11 cellular contexts compared by ENCODE assay signal in the genomic region with DNA sequence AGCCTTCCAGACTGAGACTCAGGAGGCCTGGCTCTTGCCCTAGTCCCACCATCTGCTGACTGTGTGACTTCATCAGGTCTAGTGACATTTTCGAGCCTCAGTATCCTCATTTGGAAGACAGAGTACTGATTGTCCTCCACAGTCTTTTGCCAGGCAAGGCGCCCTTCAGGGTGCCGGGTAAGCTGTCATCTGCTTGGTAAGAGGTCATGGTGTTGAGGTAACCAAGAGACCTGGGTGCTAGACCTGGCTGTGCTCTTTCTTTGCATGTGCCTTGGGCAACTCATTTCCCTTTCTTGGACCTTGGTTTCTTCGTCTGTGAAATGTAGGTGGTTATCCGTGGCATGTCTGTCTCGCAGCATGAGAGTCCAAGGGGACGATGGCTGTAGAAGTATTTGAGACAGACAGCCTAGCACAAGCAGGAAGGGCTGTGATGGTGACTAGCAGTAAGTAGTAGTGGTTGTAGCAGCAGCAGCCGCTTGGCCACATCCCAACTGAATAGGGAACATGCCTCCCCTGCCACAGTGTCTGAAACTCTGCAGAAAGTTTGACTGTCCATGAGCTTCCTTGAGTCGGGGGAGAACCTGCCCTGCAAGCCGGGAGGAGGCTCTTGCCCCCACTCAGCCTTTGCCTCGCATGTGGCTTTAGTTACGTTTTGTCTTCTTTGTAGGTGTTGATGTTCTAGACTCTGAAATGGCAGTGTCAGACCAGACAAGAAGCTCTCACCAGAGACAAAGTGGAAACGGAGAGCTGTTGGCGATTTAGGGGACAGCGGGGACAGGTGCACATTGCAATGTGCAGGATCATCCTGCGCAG. TPM values are rescaled to one million over a fixed set of nuclear protein-coding genes. Genes with fewer than 3 reads are reported as not detected.
DNase-seq lines count a peak whose midpoint lies in the region; ATAC-seq and TF ChIP-seq lines count a peak whose summit lies in the region.
"Had no signal": no experiment of that assay in that cellular context is flagged by ENCODE, and none has a peak within 500 bp of the region (broad histone marks: within the 10 kb centered on the region; RNA-seq: fewer than 3 reads in every experiment).

No MANE protein-coding gene starts in this region.

- no peaks in the 10 kb centered on the region for H3K9me3 ChIP-seq in lower lobe of right lung
- H3K9me3 ChIP-seq in aorta (ENCODE audit: control insufficient read depth, low read length) = no peaks in the 10 kb centered on the region

- H3K36me3 ChIP-seq in lower lobe of right lung = no peaks in the 10 kb centered on the region
- H3K36me3 ChIP-seq in aorta (ENCODE audit: control insufficient read depth in 1 of 2, insufficient read depth in 2 of 2, low read length in 1 of 2) = no peaks in the 10 kb centered on the region

- H3K27ac Mint-ChIP-seq in activated T-cell treated with anti-CD3 and anti-CD28 coated beads, Interleukin-2, amount 50 U/mL, for 72 hours = peak overlapping the region; percentile 82

- H3K4me3 ChIP-seq in lower lobe of right lung (no peak overlapping the region), aorta (ENCODE audit: low read length in 2 of 2) (no peak overlapping the region)

- 88 to 91% methylated on average over 16 of the region's 16 CpGs for WGBS in aorta, 2 donors

- peak in 1 of 2 donors; percentile 15 for ATAC-seq in activated T-cell treated with anti-CD3 and anti-CD28 coated beads, Interleukin-2, amount 50 U/mL, for 72 hours (replicated peaks in 1 of 2)
- ATAC-seq in lower lobe of right lung (peak; percentile 5 to 17), aorta (ENCODE audit: low FRiP score) (no peak), GM21526 (IDR thresholded peaks at IDR 0.05; ENCODE audit: low FRiP score, unreplicated experiment) (no peak)

- TF ChIP-seq CTCF in lower lobe of right lung (IDR thresholded peaks at IDR 0.05) = no peak

- peaks cover 68% of the 10 kb centered on the region for H3K4me1 ChIP-seq in lower lobe of right lung
- peaks cover 0 to 5% of the 10 kb centered on the region in 2 donors for H3K4me1 ChIP-seq in aorta (ENCODE audit: control insufficient read depth in 1 of 2, insufficient read depth in 2 of 2, low read length in 2 of 2)

- H3K9me3 Mint-ChIP-seq in activated T-cell treated with anti-CD3 and anti-CD28 coated beads, Interleukin-2, amount 50 U/mL, for 72 hours = no peaks in the 10 kb centered on the region

- peaks cover 9 to 27% of the 10 kb centered on the region in 2 donors for H3K36me3 Mint-ChIP-seq in activated T-cell treated with anti-CD3 and anti-CD28 coated beads, Interleukin-2, amount 50 U/mL, for 72 hours (ENCODE audit: insufficient read depth in 2 of 2)

- intact Hi-C loops in lower lobe of right lung (cut with DNase I) (no loop called here), aorta (cut with DNase I) (loop anchor here in 1 of 2 donors (2.0 to 5.0 kb wide), 3 partner anchors 83 to 123 kb away; no protein-coding TSS in a partner anchor)

- peak; percentile 21 to 62 (median 28) for DNase-seq in stimulated activated naive CD4-positive, alpha-beta T cell (lab: John Stamatoyannopoulos, UW)
- DNase-seq in stimulated activated naive CD4-positive, alpha-beta T cell treated with Interleukin-2 at 50 U/mL for 16 hours (lab: John Stamatoyannopoulos, UW) = no peak
- no peak for DNase-seq in activated T-cell treated with anti-CD3 and anti-CD28 coated beads, Interleukin-2, amount 50 U/mL, for 72 hours
- DNase-seq in lower lobe of right lung = no peak
- peak in 1 of 2 donors; percentile 73 for DNase-seq in aorta
- DNase-seq in NCI-H226 = no peak
- DNase-seq in dermis blood vessel endothelial cell = no peak
- DNase-seq: NCI-H2029, OCI-M1, WERI-Rb-1 had no signal

- peaks cover 92% of the 10 kb centered on the region for H3K4me1 Mint-ChIP-seq in activated T-cell treated with anti-CD3 and anti-CD28 coated beads, Interleukin-2, amount 50 U/mL, for 72 hours (ENCODE audit: low read depth)

- peak overlapping the region; percentile 65 to 78 for H3K4me3 Mint-ChIP-seq in activated T-cell treated with anti-CD3 and anti-CD28 coated beads, Interleukin-2, amount 50 U/mL, for 72 hours

- no peaks in the 10 kb centered on the region for H3K27me3 ChIP-seq in lower lobe of right lung (ENCODE audit: low read depth)
- no peaks in the 10 kb centered on the region for H3K27me3 ChIP-seq in aorta (ENCODE audit: control insufficient read depth in 1 of 2, insufficient read depth in 2 of 2, low read length in 1 of 2)

- H3K27ac ChIP-seq in lower lobe of right lung = peak overlapping the region; percentile 5
- peak overlapping the region; percentile 3 to 66 for H3K27ac ChIP-seq in aorta (ENCODE audit: low read depth in 1 of 2, low read length in 2 of 2)
- H3K27ac ChIP-seq: WERI-Rb-1 had no signal

- H3K27me3 Mint-ChIP-seq in activated T-cell treated with anti-CD3 and anti-CD28 coated beads, Interleukin-2, amount 50 U/mL, for 72 hours (ENCODE audit: low read depth) = no peaks in the 10 kb centered on the region

RNA-seq across cellular contexts. Expression of a gene that starts 40.3 kb away (rescaled TPM):
- total RNA-seq in activated T-cell treated with anti-CD3 and anti-CD28 coated beads, Interleukin-2, amount 50 U/mL, for 72 hours = 100 to 1,000 TPM; 279 to 343 TPM
- total RNA-seq in lower lobe of right lung (226 TPM), aorta (100 to 1,000 TPM in 1 of 2 donors, 10 to 100 TPM in 1; 34.2 to 133 TPM), dermis blood vessel endothelial cell (7.7 and 12.9 TPM in 2 replicates)
- 10 to 100 TPM; 21.3 to 77.2 TPM for polyA plus RNA-seq in aorta

RNA-seq across cellular contexts. Expression of a gene that starts 53.9 kb away (rescaled TPM):
- total RNA-seq in activated T-cell treated with anti-CD3 and anti-CD28 coated beads, Interleukin-2, amount 50 U/mL, for 72 hours = 1 to 10 TPM; 1.8 to 4.2 TPM
- 5.8 TPM for total RNA-seq in lower lobe of right lung
- under 1 TPM; 0.81 to 0.99 TPM for total RNA-seq in aorta
- 1 to 10 TPM in 1 of 2 donors, under 1 TPM in 1; 0.10 to 3.0 TPM for polyA plus RNA-seq in aorta
- 0.68 and 2.0 TPM in 2 replicates for total RNA-seq in dermis blood vessel endothelial cell

Comparison
In these comparisons a context has a peak if more than half of its experiments do, and no peak if none do; other contexts are left out.
1. DNase-seq: peak in stimulated activated naive CD4-positive, alpha-beta T cell (6 of 6); none in stimulated activated naive CD4-positive, alpha-beta T cell treated with Interleukin-2 at 50 U/mL for 16 hours (single experiment), activated T-cell treated with anti-CD3 and anti-CD28 coated beads, Interleukin-2, amount 50 U/mL, for 72 hours (0 of 2), lower lobe of right lung (single experiment), NCI-H226 (single experiment) and dermis blood vessel endothelial cell (single experiment).
2. ATAC-seq: peak in lower lobe of right lung (2 of 2); none in aorta (single experiment) and GM21526 (single experiment).